8 cellular contexts compared by ENCODE assay signal in genomic region chr11:18321622-18321990, GRCh38. TPM values are rescaled to one million over a fixed set of nuclear protein-coding genes. Genes with fewer than 3 reads are reported as not detected.
DNase-seq lines count a peak whose midpoint lies in the region; ATAC-seq and TF ChIP-seq lines count a peak whose summit lies in the region.

No MANE protein-coding gene starts in this region.

- H3K27me3 ChIP-seq in SJSA1 (replicated peaks) (no peaks in the 10 kb centered on the region), fibroblast of lung (ENCODE audit: control insufficient read depth, insufficient read depth, low read length) (no peaks in the 10 kb centered on the region), prostate gland (replicated peaks; ENCODE audit: insufficient read depth) (no peaks in the 10 kb centered on the region)

- peak; percentile 2 for ATAC-seq in HG02763 (IDR thresholded peaks at IDR 0.05; ENCODE audit: unreplicated experiment)

- H3K4me3 ChIP-seq in SJSA1 (peak overlapping the region; percentile 76), fibroblast of lung (replicated peaks in 1 of 4; ENCODE audit: control extremely low read depth in 1 of 4, insufficient read depth in 1 of 4, low read depth in 3 of 4, low read length in 4 of 4) (peak overlapping the region; percentile 71 to 100 (median 86)), prostate gland (peak overlapping the region; percentile 73 to 86)

- peaks cover 42% of the 10 kb centered on the region for H3K4me1 ChIP-seq in SJSA1 (replicated peaks)
- peaks cover 7% of the 10 kb centered on the region for H3K4me1 ChIP-seq in fibroblast of lung (ENCODE audit: control insufficient read depth, extremely low read depth, insufficient read depth, low read length)
- H3K4me1 ChIP-seq in prostate gland (replicated peaks), result peaks cover 11% of the 10 kb centered on the region

- intact Hi-C loops in prostate gland (cut with DNase I), result loop anchor here (5.0 kb wide), 2 partner anchors 206 to 381 kb away; partner anchors contain the start of gene TSG101

- peaks cover 67% of the 10 kb centered on the region for H3K79me2 ChIP-seq in fibroblast of lung (ENCODE audit: control insufficient read depth, insufficient read depth, low read length)

- H3K27ac ChIP-seq in SJSA1, result peak overlapping the region; percentile 99
- H3K27ac ChIP-seq in fibroblast of lung (ENCODE audit: insufficient read depth, low read length), result peak overlapping the region; percentile 100
- peak overlapping the region; percentile 98 for H3K27ac ChIP-seq in prostate gland

- peak; percentile 43 for DNase-seq in DMS 273 (lab: John Stamatoyannopoulos, UW; ENCODE audit: unreplicated experiment)
- no peak for DNase-seq in DMS 273 treated with DMSO at 0.1 percent for 48 hours (lab: John Stamatoyannopoulos, UW)
- no peak for DNase-seq in SJSA1 (ENCODE audit: low read depth in 1 of 2, low spot score in 2 of 2)
- no peak for DNase-seq in fibroblast of lung (ENCODE audit: low read depth in 2 of 2)
- no peak for DNase-seq in prostate gland (ENCODE audit: low spot score)
- no peak for DNase-seq in NCI-H1694 treated with DMSO at 0.1 percent for 48 hours (lab: John Stamatoyannopoulos, UW)
- no peak for DNase-seq in DMS153 treated with DMSO at 0.1 percent for 48 hours (lab: John Stamatoyannopoulos, UW; ENCODE audit: unreplicated experiment)

- peak overlapping the region; percentile 80 for H2AFZ ChIP-seq in fibroblast of lung (ENCODE audit: low read length)

- no peak for TF ChIP-seq POLR2A in prostate gland (IDR thresholded peaks at IDR 0.05)

- TF ChIP-seq CTCF in fibroblast of lung (conservative IDR thresholded peaks at IDR 0.05 in 1 of 2, IDR thresholded peaks at IDR 0.05 in 1 of 2; ENCODE audit: low read depth in 1 of 2, low read length in 2 of 2) (no peak), prostate gland (IDR thresholded peaks at IDR 0.05) (no peak)

- 1% methylated on average over 3 of the region's 3 CpGs for WGBS in prostate gland

- H4K20me1 ChIP-seq in fibroblast of lung (ENCODE audit: control insufficient read depth, extremely low read depth, insufficient read depth, low read length), result no peaks in the 10 kb centered on the region

- peak overlapping the region; percentile 100 for H3K9ac ChIP-seq in fibroblast of lung (ENCODE audit: insufficient read depth, low read length)

- peak overlapping the region; percentile 80 for H3K4me2 ChIP-seq in fibroblast of lung (ENCODE audit: extremely low read depth, insufficient read depth, low read length)

- H3K36me3 ChIP-seq in SJSA1 (peaks cover 40% of the 10 kb centered on the region), fibroblast of lung (ENCODE audit: control insufficient read depth, insufficient read depth, low read length) (no peaks in the 10 kb centered on the region), prostate gland (no peaks in the 10 kb centered on the region)

- H3K9me3 ChIP-seq in SJSA1 (replicated peaks) (no peaks in the 10 kb centered on the region), fibroblast of lung (ENCODE audit: control insufficient read depth, insufficient read depth, low read depth, low read length) (no peaks in the 10 kb centered on the region), prostate gland (no peaks in the 10 kb centered on the region)

RNA-seq across cellular contexts. Expression of gene HPS5, which starts 0.3 kb away (rescaled TPM):
- 58.2 and 67.5 TPM in 2 replicates for total RNA-seq in SJSA1 (2014; rRNA removed; shearing (Covaris generic))
- total RNA-seq in fibroblast of lung (43.1 and 44.1 TPM in 2 replicates), prostate gland (10 to 100 TPM; 20.5 to 56.0 TPM)
- 15.0 and 15.6 TPM in 2 replicates for polyA plus RNA-seq in fibroblast of lung
- polyA plus RNA-seq in fibroblast of lung (2012), result 10.2 and 10.6 TPM in 2 replicates
- polyA minus RNA-seq in fibroblast of lung (ENCODE audit: low replicate concordance), result 13.7 and 15.6 TPM in 2 replicates

RNA-seq across cellular contexts. Expression of gene GTF2H1, which starts 0.8 kb away (rescaled TPM):
- 93.8 and 121 TPM in 2 replicates for total RNA-seq in SJSA1 (2014; rRNA removed; shearing (Covaris generic))
- 63.6 and 74.2 TPM in 2 replicates for total RNA-seq in fibroblast of lung
- 49.7 and 56.1 TPM in 2 replicates for polyA plus RNA-seq in fibroblast of lung
- 37.4 and 37.5 TPM in 2 replicates for polyA plus RNA-seq in fibroblast of lung (2012)
- 18.9 and 26.1 TPM in 2 replicates for polyA minus RNA-seq in fibroblast of lung (ENCODE audit: low replicate concordance)
- 10 to 100 TPM; 34.8 to 89.0 TPM for total RNA-seq in prostate gland

RNA-seq across cellular contexts. Expression of gene SAA1, which starts 55.5 kb away (rescaled TPM):
- not detected in 2 replicates for total RNA-seq in SJSA1 (2014; rRNA removed; shearing (Covaris generic))
- total RNA-seq in fibroblast of lung (not detected in 2 replicates), prostate gland (10 to 100 TPM in 1 of 2 donors, not detected in 1; 64.1 TPM)
- not detected in 2 replicates for polyA plus RNA-seq in fibroblast of lung
- polyA plus RNA-seq in fibroblast of lung (2012), result not detected in 2 replicates
- not detected in 2 replicates for polyA minus RNA-seq in fibroblast of lung (ENCODE audit: low replicate concordance)
